Comparison of ENCODE assay signal across 11 cellular contexts in genomic region chr20:32204485-32205115, GRCh38. TPM values are rescaled to one million over a fixed set of nuclear protein-coding genes. Genes with fewer than 3 reads are reported as not detected.
A peak's percentile ranks its signal among the peaks of the same experiment; 100 is the strongest.
DNase-seq lines count a peak whose midpoint lies in the region; ATAC-seq, FAIRE-seq and TF ChIP-seq lines count a peak whose summit lies in the region.
"Had no signal": no experiment of that assay in that cellular context is flagged by ENCODE, and none has a peak within 500 bp of the region (broad histone marks: within the 10 kb centered on the region; RNA-seq: fewer than 3 reads in every experiment).

No MANE protein-coding gene starts in this region.

- intact Hi-C loops in heart right ventricle (cut with DNase I) (loop anchor here in 6 of 10 donors (5.0 to 10.0 kb wide), 8 partner anchors 70 to 278 kb away; partner anchors contain the start of genes ASXL1 (in 2 of the 6), KIF3B (in 1 of the 6) and TM9SF4 (in 1 of the 6)), Right ventricle myocardium superior (cut with DNase I) (loop anchor here (10.0 kb wide), 1 partner anchor 80 kb away; no protein-coding TSS in a partner anchor), K562 (cut with micrococcal nuclease) (loop anchor here (10.0 kb wide), 1 partner anchor 150 kb away; the partner anchor contains the start of gene ASXL1), upper lobe of right lung (cut with DNase I) (no loop called here)

- H3K9me1 ChIP-seq in K562 (ENCODE audit: control insufficient read depth, insufficient read depth, low read length) = no peaks in the 10 kb centered on the region

- ATAC-seq in heart right ventricle (no peak), Right ventricle myocardium superior (ENCODE audit: poor library complexity) (no peak), K562 (no peak), upper lobe of right lung (peak; percentile 2), GM18502 (IDR thresholded peaks at IDR 0.05; ENCODE audit: poor library complexity, unreplicated experiment) (no peak)

- no peak for TF ChIP-seq POLR2A in K562 (conservative IDR thresholded peaks at IDR 0.05)

- H3K79me2 ChIP-seq in K562 (ENCODE audit: control insufficient read depth, insufficient read depth, low read length) = peaks cover 87% of the 10 kb centered on the region

- no peak for TF ChIP-seq EP300 in K562 (IDR thresholded peaks at IDR 0.05; ENCODE audit: low read length)

- H3K9me3 ChIP-seq in heart right ventricle = no peaks in the 10 kb centered on the region
- H3K9me3 ChIP-seq in K562 (replicated peaks; ENCODE audit: control insufficient read depth, insufficient read depth, low read depth, low read length) = no peaks in the 10 kb centered on the region
- H3K9me3 ChIP-seq in mucosa of stomach (ENCODE audit: control insufficient read depth, low read length) = no peaks in the 10 kb centered on the region
- H3K9me3 ChIP-seq in upper lobe of right lung = no peaks in the 10 kb centered on the region

- in situ Hi-C loops in K562 (cut with MboI) (no loop called here), GM13977 (cut with MboI; ENCODE audit: low pct_unique_long_range_greater_than_20kb, low sequenced_read_pairs, unreplicated experiment) (no loop called here)

- no peak for TF ChIP-seq CTCF in heart right ventricle (IDR thresholded peaks at IDR 0.05)
- no peak for TF ChIP-seq CTCF in K562 (IDR thresholded peaks at IDR 0.05 in 2 of 3, conservative IDR thresholded peaks at IDR 0.05 in 1 of 3; ENCODE audit: insufficient read depth in 2 of 3, low read depth in 1 of 3, low read length in 3 of 3)
- TF ChIP-seq CTCF in upper lobe of right lung (IDR thresholded peaks at IDR 0.05) = no peak
- no peak for TF ChIP-seq CTCF in GM13977 (IDR thresholded peaks at IDR 0.05; ENCODE audit: extremely low read depth, insufficient read depth, missing control alignments)

- WGBS in heart right ventricle, 2 donors = 64 to 69% methylated on average over 2 of the region's 2 CpGs
- 40% methylated on average over 2 of the region's 2 CpGs for WGBS in K562 (ENCODE audit: insufficient coverage, low coverage, missing lambda C conversion rate)

- peak; percentile 69 for FAIRE-seq in K562 (lab: Jason Lieb, UNC)

- H3K27me3 ChIP-seq in heart right ventricle (no peaks in the 10 kb centered on the region), K562 (ENCODE audit: control insufficient read depth in 2 of 2, insufficient read depth in 2 of 2, low read length in 2 of 2) (no peaks in the 10 kb centered on the region), mucosa of stomach (ENCODE audit: control insufficient read depth, insufficient read depth, low read length) (no peaks in the 10 kb centered on the region), upper lobe of right lung (no peaks in the 10 kb centered on the region)

- TF ChIP-seq RAD21 in K562 (CRISPR knock-in tag; conservative IDR thresholded peaks at IDR 0.05 in 1 of 2, IDR thresholded peaks at IDR 0.05 in 1 of 2) = no peak

- H2AFZ ChIP-seq in K562 (ENCODE audit: low read depth, low read length) = no peak overlapping the region

- BruUV-seq in K562 (replicated peaks; lab: Mats Ljungman, UMichigan) = no TSS peak

- DNase-seq in heart right ventricle (no peak), Right ventricle myocardium superior (no peak), K562 (ENCODE audit: extremely low read depth in 1 of 4, low spot score in 3 of 4) (no peak), upper lobe of right lung (no peak), GM13977 (ENCODE audit: low spot score) (no peak), NCI-H526 (lab: John Stamatoyannopoulos, UW) (no peak)
- DNase-seq: DMS53, kidney glomerular epithelial cell, SW 1271 had no signal

- H4K20me1 ChIP-seq in K562 (replicated peaks; ENCODE audit: control insufficient read depth, insufficient read depth, low read length) = peaks cover 16% of the 10 kb centered on the region

- peak overlapping the region; percentile 98; the same call in 1 of the 2 replicates for H3K4me2 ChIP-seq in K562 (ENCODE audit: insufficient read depth, low read length)

- H3K27ac ChIP-seq in heart right ventricle (peak overlapping the region; percentile 68 to 99 (median 94)), K562 (ENCODE audit: extremely low read depth, low read depth, low read length) (peak overlapping the region; percentile 22; the same call in 1 of the 3 replicates), upper lobe of right lung (peak overlapping the region; percentile 92)

- H3K36me3 ChIP-seq in heart right ventricle = peaks cover 0 to 36% (median 14%) of the 10 kb centered on the region in 9 donors
- H3K36me3 ChIP-seq in K562 (ENCODE audit: control insufficient read depth, insufficient read depth, low read length) = peaks cover 68% of the 10 kb centered on the region
- H3K36me3 ChIP-seq in mucosa of stomach (ENCODE audit: control insufficient read depth, insufficient read depth, low read length) = no peaks in the 10 kb centered on the region
- peaks cover 24% of the 10 kb centered on the region for H3K36me3 ChIP-seq in upper lobe of right lung

- POLR2A ChIA-PET in K562 (lab: Yijun Ruan, JAX) = interaction anchor here (0.7 to 2.5 kb wide), 10 partner anchors 8 to 350 kb away, joined by 3 to 6 read pairs (median 4); no protein-coding TSS in a partner anchor

- H3K4me1 ChIP-seq in heart right ventricle (peaks cover 31 to 77% (median 68%) of the 10 kb centered on the region in 9 donors), K562 (replicated peaks in 1 of 2; ENCODE audit: control insufficient read depth in 2 of 2, insufficient read depth in 2 of 2, low read length in 2 of 2) (peaks cover 18 to 39% of the 10 kb centered on the region in 2 experiments), mucosa of stomach (ENCODE audit: control insufficient read depth, insufficient read depth, low read length) (peaks cover 57% of the 10 kb centered on the region), upper lobe of right lung (peaks cover 67% of the 10 kb centered on the region)

- H3K4me3 ChIP-seq in heart right ventricle = peak overlapping the region in 4 of 10 donors; percentile 87 to 100 (median 100)
- H3K4me3 ChIP-seq in K562 = no peak overlapping the region
- H3K4me3 ChIP-seq in mucosa of stomach (ENCODE audit: low read length) = no peak overlapping the region
- peak overlapping the region; percentile 99 for H3K4me3 ChIP-seq in upper lobe of right lung

- peak overlapping the region; percentile 3 to 57; a peak in 3 of 4 replicates for H3K9ac ChIP-seq in K562 (ENCODE audit: insufficient read depth in 1 of 2, low read depth in 2 of 2, low read length in 2 of 2)
- H3K9ac ChIP-seq in mucosa of stomach (ENCODE audit: low read length) = peak overlapping the region; percentile 96

- CTCF ChIA-PET in K562 (lab: Yijun Ruan, JAX; ENCODE audit: low intra/inter-chr PET ratio) = no interaction called here

TF ChIP-seq in K562, 482 proteins besides CTCF, POLR2A, EP300 and RAD21 (continues in another document):
- TF ChIP-seq NFIX (CRISPR knock-in tag; IDR thresholded peaks at IDR 0.05; ENCODE audit: low read depth) = no peak
- no peak for TF ChIP-seq FOXM1 (IDR thresholded peaks at IDR 0.05; ENCODE audit: low read depth)
- no peak for TF ChIP-seq FOXM1 (CRISPR knock-in tag; IDR thresholded peaks at IDR 0.05; ENCODE audit: low read depth)
- TF ChIP-seq ATF7 (IDR thresholded peaks at IDR 0.05) = no peak
- TF ChIP-seq STAT5A (IDR thresholded peaks at IDR 0.05; ENCODE audit: borderline replicate concordance, low read length) = no peak

RNA-seq across cellular contexts. Expression of gene PLAGL2, which starts 2.9 kb away (rescaled TPM):
- total RNA-seq in heart right ventricle = 10 to 100 TPM in 2 of 10 donors, 1 to 10 TPM in 8; 5.6 to 12.3 (median 7.9) TPM
- 1 to 10 TPM; 1.7 to 3.0 TPM for polyA plus RNA-seq in heart right ventricle
- 5.7 TPM for total RNA-seq in Right ventricle myocardium superior
- total RNA-seq in K562 (2011; cell fraction: chromatin; rRNA removed; ENCODE audit: low replicate concordance) = 15.9 and 22.3 TPM in 2 replicates
- total RNA-seq in K562 (2011; cell fraction: nucleolus; rRNA removed) = 11.4 and 12.5 TPM in 2 replicates
- total RNA-seq in K562 (2011; cell fraction: nucleoplasm; rRNA removed) = 18.0 and 31.8 TPM in 2 replicates
- total RNA-seq in K562 (2014; rRNA removed) = 4.0 and 5.5 TPM in 2 replicates
- total RNA-seq in K562 (2014; rRNA removed; fragmentation: Illumina TruSeq; extraction: Trizol) = 5.6 and 6.4 TPM in 2 replicates
- 6.2 and 6.7 TPM in 2 replicates for total RNA-seq in K562 (2015; rRNA removed; fragmentation: Illumina TruSeq; extraction: Trizol)
- 20.1 and 21.8 TPM in 2 replicates for total RNA-seq in K562 (2021)
- 7.1 and 7.2 TPM in 2 replicates for polyA plus RNA-seq in K562 (2011; rRNA removed)
- polyA plus RNA-seq in K562 (2011; cell fraction: cytosol; rRNA removed) = 9.6 and 9.7 TPM in 2 replicates
- 7.9 and 13.1 TPM in 2 replicates for polyA plus RNA-seq in K562 (2011; cell fraction: nucleus; rRNA removed)
- 11.7 and 12.7 TPM in 2 replicates for polyA plus RNA-seq in K562 (2012)
- polyA plus RNA-seq in K562 (2014; fragmentation: Illumina TruSeq; extraction: Trizol) = 21.8 and 24.3 TPM in 2 replicates
- 1 to 10 TPM; 3.1 to 5.3 TPM for polyA plus RNA-seq in K562 (2014; fragmentation: Nextera tagmentation; extraction: Ambion mirVana)
- polyA plus RNA-seq in K562 (2014; rRNA removed) = 10.6 and 11.4 TPM in 2 replicates
- polyA minus RNA-seq in K562 (2011; rRNA and poly(A)+ RNA removed) = 6.5 and 8.3 TPM in 2 replicates
- 10.6 and 13.0 TPM in 2 replicates for polyA minus RNA-seq in K562 (2011; cell fraction: cytosol; rRNA and poly(A)+ RNA removed)
- 5.3 and 6.8 TPM in 2 replicates for polyA minus RNA-seq in K562 (2011; cell fraction: nucleus; rRNA and poly(A)+ RNA removed)
- 15.9 TPM for total RNA-seq in upper lobe of right lung

RNA-seq across cellular contexts. Expression of gene POFUT1, which starts 3.1 kb away (rescaled TPM):
- total RNA-seq in heart right ventricle (10 to 100 TPM; 25.9 to 32.9 (median 27.9) TPM), Right ventricle myocardium superior (24.9 TPM), K562 (2014; rRNA removed) (23.5 and 29.4 TPM in 2 replicates), K562 (2014; rRNA removed; fragmentation: Illumina TruSeq; extraction: Trizol) (25.7 and 25.9 TPM in 2 replicates), K562 (2015; rRNA removed; fragmentation: Illumina TruSeq; extraction: Trizol) (32.8 and 33.2 TPM in 2 replicates), K562 (2021) (38.2 and 44.7 TPM in 2 replicates), upper lobe of right lung (31.5 TPM)
- polyA plus RNA-seq in heart right ventricle (10 to 100 TPM in 1 of 2 donors, 1 to 10 TPM in 1; 9.7 to 11.7 TPM), K562 (2011; rRNA removed) (21.3 and 21.6 TPM in 2 replicates), K562 (2014; fragmentation: Illumina TruSeq; extraction: Trizol) (32.7 and 34.3 TPM in 2 replicates), K562 (2014; fragmentation: Nextera tagmentation; extraction: Ambion mirVana) (1 to 10 TPM; 3.5 to 6.0 TPM), K562 (2014; rRNA removed) (22.7 and 24.8 TPM in 2 replicates)
- total RNA-seq in K562 (2011; cell fraction: chromatin; rRNA removed; ENCODE audit: low replicate concordance) = 57.2 and 80.7 TPM in 2 replicates
- 72.2 and 72.5 TPM in 2 replicates for total RNA-seq in K562 (2011; cell fraction: nucleolus; rRNA removed)
- 70.9 and 93.4 TPM in 2 replicates for total RNA-seq in K562 (2011; cell fraction: nucleoplasm; rRNA removed)
- 19.2 and 27.8 TPM in 2 replicates for polyA plus RNA-seq in K562 (2011; cell fraction: cytosol; rRNA removed)
- 15.0 and 22.1 TPM in 2 replicates for polyA plus RNA-seq in K562 (2011; cell fraction: nucleus; rRNA removed)
- 22.6 and 26.2 TPM in 2 replicates for polyA plus RNA-seq in K562 (2012)
- polyA minus RNA-seq in K562 (2011; rRNA and poly(A)+ RNA removed) = 25.2 and 26.7 TPM in 2 replicates
- 19.7 and 23.0 TPM in 2 replicates for polyA minus RNA-seq in K562 (2011; cell fraction: cytosol; rRNA and poly(A)+ RNA removed)
- polyA minus RNA-seq in K562 (2011; cell fraction: nucleus; rRNA and poly(A)+ RNA removed) = 13.7 and 16.8 TPM in 2 replicates

Comparison
In these comparisons a context has a peak if more than half of its experiments do, and no peak if none do; other contexts are left out.
1. H3K27ac ChIP-seq: peak in every context shown above with its lines; median percentile 94 in heart right ventricle; 92 in upper lobe of right lung; 22 in K562.